ENCODE assay signal across 8 cellular contexts in genomic region chr20:653590-654426, GRCh38. TPM values are rescaled to one million over a fixed set of nuclear protein-coding genes. Genes with fewer than 3 reads are reported as not detected.
DNase-seq lines count a peak whose midpoint lies in the region; ATAC-seq, FAIRE-seq and TF ChIP-seq lines count a peak whose summit lies in the region.

No MANE protein-coding gene starts in this region.

- TF ChIP-seq RAD21 in K562 (CRISPR knock-in tag; conservative IDR thresholded peaks at IDR 0.05 in 1 of 2, IDR thresholded peaks at IDR 0.05 in 1 of 2), result no peak

- peaks cover 39 to 46% of the 10 kb centered on the region in 2 experiments for H3K4me1 ChIP-seq in K562 (replicated peaks in 1 of 2; ENCODE audit: control insufficient read depth in 2 of 2, insufficient read depth in 2 of 2, low read length in 2 of 2)
- H3K4me1 ChIP-seq in lower lobe of right lung, result peaks cover 37% of the 10 kb centered on the region
- peaks cover 16 to 38% (median 20%) of the 10 kb centered on the region in 4 donors for H3K4me1 ChIP-seq in upper lobe of left lung

- no peaks in the 10 kb centered on the region for H3K9me1 ChIP-seq in K562 (ENCODE audit: control insufficient read depth, insufficient read depth, low read length)

- peak overlapping the region; percentile 85 for H3K4me2 ChIP-seq in K562 (ENCODE audit: insufficient read depth, low read length)

- H3K36me3 ChIP-seq in K562 (ENCODE audit: control insufficient read depth, insufficient read depth, low read length), result peaks cover 22% of the 10 kb centered on the region
- H3K36me3 ChIP-seq in lower lobe of right lung, result peaks cover 13% of the 10 kb centered on the region
- peaks cover 0 to 19% (median 6%) of the 10 kb centered on the region in 4 donors for H3K36me3 ChIP-seq in upper lobe of left lung

- H3K27me3 Mint-ChIP-seq in activated naive CD4-positive, alpha-beta T cell treated with anti-CD3 and anti-CD28 coated beads, Interleukin-2, amount 10 ng/mL, durations not matched to agents 7 days and 5 days, result peaks cover 26% of the 10 kb centered on the region

- H3K9ac ChIP-seq in K562 (ENCODE audit: insufficient read depth in 1 of 2, low read depth in 2 of 2, low read length in 2 of 2), result peak overlapping the region; percentile 83 to 92

- H3K4me3 Mint-ChIP-seq in activated naive CD4-positive, alpha-beta T cell treated with anti-CD3 and anti-CD28 coated beads, Interleukin-2, amount 10 ng/mL, durations not matched to agents 7 days and 5 days, result peak overlapping the region; percentile 74

- intact Hi-C loops in K562 (cut with micrococcal nuclease), result loop anchor here (2.0 kb wide), 1 partner anchor 75 kb away; no protein-coding TSS in a partner anchor
- intact Hi-C loops in lower lobe of right lung (cut with DNase I), result no loop called here

- H3K9me3 ChIP-seq in K562 (replicated peaks; ENCODE audit: control insufficient read depth, insufficient read depth, low read depth, low read length) (no peaks in the 10 kb centered on the region), lower lobe of right lung (no peaks in the 10 kb centered on the region), upper lobe of left lung (no peaks in the 10 kb centered on the region)

- no peak for DNase-seq in activated naive CD4-positive, alpha-beta T cell treated with anti-CD3 and anti-CD28 coated beads, Interleukin-2, amount 10 ng/mL, durations not matched to agents 7 days and 5 days
- DNase-seq in activated naive CD4-positive, alpha-beta T cell (lab: John Stamatoyannopoulos, UW), result no peak
- DNase-seq in K562 (ENCODE audit: extremely low read depth in 1 of 4, low spot score in 3 of 4) (peak in 3 of 4 experiments; percentile 31 to 40 (median 33)), lower lobe of right lung (no peak), upper lobe of left lung (peak in 1 of 2 donors; percentile 26), NCI-H2227 treated with DMSO at 0.1 percent for 48 hours (lab: John Stamatoyannopoulos, UW) (no peak)

- H2AFZ ChIP-seq in K562 (ENCODE audit: low read depth, low read length), result peak overlapping the region; percentile 61

- TF ChIP-seq CTCF in K562 (IDR thresholded peaks at IDR 0.05 in 2 of 3, conservative IDR thresholded peaks at IDR 0.05 in 1 of 3; ENCODE audit: insufficient read depth in 2 of 3, low read depth in 1 of 3, low read length in 3 of 3) (no peak), lower lobe of right lung (IDR thresholded peaks at IDR 0.05) (no peak), upper lobe of left lung (IDR thresholded peaks at IDR 0.05) (no peak)

- H3K36me3 Mint-ChIP-seq in activated naive CD4-positive, alpha-beta T cell treated with anti-CD3 and anti-CD28 coated beads, Interleukin-2, amount 10 ng/mL, durations not matched to agents 7 days and 5 days, result peaks cover 4% of the 10 kb centered on the region

- H3K27me3 ChIP-seq in K562 (ENCODE audit: control insufficient read depth in 2 of 2, insufficient read depth in 2 of 2, low read length in 2 of 2) (no peaks in the 10 kb centered on the region), lower lobe of right lung (ENCODE audit: low read depth) (peaks cover 9% of the 10 kb centered on the region), upper lobe of left lung (no peaks in the 10 kb centered on the region)

- TF ChIP-seq POLR2A in K562 (conservative IDR thresholded peaks at IDR 0.05) (peak; percentile 78), upper lobe of left lung (IDR thresholded peaks at IDR 0.05) (no peak)

- no peaks in the 10 kb centered on the region for H3K9me3 Mint-ChIP-seq in activated naive CD4-positive, alpha-beta T cell treated with anti-CD3 and anti-CD28 coated beads, Interleukin-2, amount 10 ng/mL, durations not matched to agents 7 days and 5 days

- no peak; the same call in 1 of the 2 replicates for TF ChIP-seq EP300 in K562 (IDR thresholded peaks at IDR 0.05; ENCODE audit: low read length)
- TF ChIP-seq EP300 in upper lobe of left lung (IDR thresholded peaks at IDR 0.05), result no peak

- ATAC-seq in K562 (no peak; the same call in 2 of the 3 replicates), lower lobe of right lung (peak in 1 of 2 donors; percentile 2), upper lobe of left lung (ENCODE audit: low FRiP score in 2 of 2) (no peak), GM21619 (IDR thresholded peaks at IDR 0.05; ENCODE audit: unreplicated experiment) (no peak), HG03175 (IDR thresholded peaks at IDR 0.05; ENCODE audit: unreplicated experiment) (no peak)

- H3K79me2 ChIP-seq in K562 (ENCODE audit: control insufficient read depth, insufficient read depth, low read length), result peaks cover 40% of the 10 kb centered on the region

- H3K27ac ChIP-seq in K562 (ENCODE audit: extremely low read depth, low read depth, low read length) (peak overlapping the region; percentile 91), lower lobe of right lung (peak overlapping the region; percentile 91), upper lobe of left lung (peak overlapping the region; percentile 80 to 95 (median 86))

- H3K4me3 ChIP-seq in K562, result peak overlapping the region; percentile 70
- H3K4me3 ChIP-seq in lower lobe of right lung, result peak overlapping the region; percentile 90
- peak overlapping the region; percentile 30 to 87 (median 84) for H3K4me3 ChIP-seq in upper lobe of left lung

- peak overlapping the region; percentile 40 for H3K27ac Mint-ChIP-seq in activated naive CD4-positive, alpha-beta T cell treated with anti-CD3 and anti-CD28 coated beads, Interleukin-2, amount 10 ng/mL, durations not matched to agents 7 days and 5 days

- no peaks in the 10 kb centered on the region for H4K20me1 ChIP-seq in K562 (replicated peaks; ENCODE audit: control insufficient read depth, insufficient read depth, low read length)

- TSS peak; percentile 94 for BruUV-seq in K562 (replicated peaks; lab: Mats Ljungman, UMichigan)

- WGBS in K562 (ENCODE audit: insufficient coverage, low coverage, missing lambda C conversion rate), result 13% methylated on average over 9 of the region's 31 CpGs
- WGBS in upper lobe of left lung, 2 donors, result 21 to 27% methylated on average over 26 to 31 of the region's 31 CpGs

- POLR2A ChIA-PET in K562 (lab: Yijun Ruan, JAX), result interaction anchor here (1.0 to 2.3 kb wide), 2 partner anchors 11 to 14 kb away, joined by 3 to 8 read pairs; no protein-coding TSS in a partner anchor

- peak; percentile 19 for FAIRE-seq in K562 (lab: Jason Lieb, UNC)

- in situ Hi-C loops in K562 (cut with MboI), result loop anchor here (5.0 kb wide), 1 partner anchor 73 kb away; no protein-coding TSS in a partner anchor

- CTCF ChIA-PET in activated naive CD4-positive, alpha-beta T cell treated with anti-CD3 and anti-CD28 coated beads, Interleukin-2, amount 10 ng/mL, durations not matched to agents 7 days and 5 days (lab: Charles Lee), result interaction anchor here (1.2 kb wide), 1 partner anchor 12 kb away, joined by 3 read pairs; no protein-coding TSS in a partner anchor
- CTCF ChIA-PET in K562 (lab: Yijun Ruan, JAX; ENCODE audit: low intra/inter-chr PET ratio), result interaction anchor here (0.6 to 3.2 kb wide), 4 partner anchors 14 to 99 kb away, joined by 3 to 22 read pairs (median 3); no protein-coding TSS in a partner anchor

- H3K4me1 Mint-ChIP-seq in activated naive CD4-positive, alpha-beta T cell treated with anti-CD3 and anti-CD28 coated beads, Interleukin-2, amount 10 ng/mL, durations not matched to agents 7 days and 5 days, result peaks cover 23% of the 10 kb centered on the region

RNA-seq across cellular contexts. Expression of gene SRXN1, which starts 0.8 kb away (rescaled TPM):
- total RNA-seq in K562 (2011; cell fraction: chromatin; rRNA removed; ENCODE audit: low replicate concordance), result 10.6 and 14.9 TPM in 2 replicates
- total RNA-seq in K562 (2011; cell fraction: nucleolus; rRNA removed), result 10.3 TPM in 2 replicates
- total RNA-seq in K562 (2011; cell fraction: nucleoplasm; rRNA removed), result 13.3 and 13.4 TPM in 2 replicates
- 21.6 and 26.7 TPM in 2 replicates for total RNA-seq in K562 (2014; rRNA removed)
- 29.1 TPM in 2 replicates for total RNA-seq in K562 (2014; rRNA removed; fragmentation: Illumina TruSeq; extraction: Trizol)
- 20.2 and 20.6 TPM in 2 replicates for total RNA-seq in K562 (2015; rRNA removed; fragmentation: Illumina TruSeq; extraction: Trizol)
- 23.2 and 27.9 TPM in 2 replicates for total RNA-seq in K562 (2021)
- polyA plus RNA-seq in K562 (2011; rRNA removed), result 35.4 and 36.4 TPM in 2 replicates
- polyA plus RNA-seq in K562 (2011; cell fraction: cytosol; rRNA removed), result 23.6 and 26.3 TPM in 2 replicates
- 10.0 and 12.8 TPM in 2 replicates for polyA plus RNA-seq in K562 (2011; cell fraction: nucleus; rRNA removed)
- 17.8 and 21.0 TPM in 2 replicates for polyA plus RNA-seq in K562 (2012)
- polyA plus RNA-seq in K562 (2014; fragmentation: Illumina TruSeq; extraction: Trizol), result 33.9 and 34.1 TPM in 2 replicates
- polyA plus RNA-seq in K562 (2014; fragmentation: Nextera tagmentation; extraction: Ambion mirVana), result 1 to 10 TPM; 6.8 to 8.4 TPM
- polyA plus RNA-seq in K562 (2014; rRNA removed), result 19.4 and 24.4 TPM in 2 replicates
- polyA minus RNA-seq in K562 (2011; rRNA and poly(A)+ RNA removed), result 29.0 and 30.3 TPM in 2 replicates
- polyA minus RNA-seq in K562 (2011; cell fraction: cytosol; rRNA and poly(A)+ RNA removed), result 17.8 and 18.5 TPM in 2 replicates
- 4.0 and 6.7 TPM in 2 replicates for polyA minus RNA-seq in K562 (2011; cell fraction: nucleus; rRNA and poly(A)+ RNA removed)
- total RNA-seq in lower lobe of right lung, result 32.0 TPM
- total RNA-seq in upper lobe of left lung, result 10 to 100 TPM; 10.5 to 58.2 (median 32.7) TPM

RNA-seq across cellular contexts. Expression of gene SCRT2, which starts 21.8 kb away (rescaled TPM):
- 0.18 and 0.37 TPM in 2 replicates for total RNA-seq in K562 (2011; cell fraction: chromatin; rRNA removed; ENCODE audit: low replicate concordance)
- total RNA-seq in K562 (2011; cell fraction: nucleolus; rRNA removed), result 0.26 and 0.50 TPM in 2 replicates
- 0.29 and 0.99 TPM in 2 replicates for total RNA-seq in K562 (2011; cell fraction: nucleoplasm; rRNA removed)
- total RNA-seq in K562 (2014; rRNA removed) (0.04 and 0.05 TPM in 2 replicates), K562 (2014; rRNA removed; fragmentation: Illumina TruSeq; extraction: Trizol) (0.04 TPM in 1 of 2 replicates, not detected in the other), K562 (2015; rRNA removed; fragmentation: Illumina TruSeq; extraction: Trizol) (0.07 and 0.19 TPM in 2 replicates), K562 (2021) (0.47 and 0.75 TPM in 2 replicates), lower lobe of right lung (not detected), upper lobe of left lung (not detected)
- polyA plus RNA-seq in K562 (2011; rRNA removed) (0.12 and 0.13 TPM in 2 replicates), K562 (2014; fragmentation: Illumina TruSeq; extraction: Trizol) (0.30 and 0.36 TPM in 2 replicates), K562 (2014; fragmentation: Nextera tagmentation; extraction: Ambion mirVana) (not detected), K562 (2014; rRNA removed) (0.19 and 0.34 TPM in 2 replicates)
- polyA plus RNA-seq in K562 (2011; cell fraction: cytosol; rRNA removed), result 0.10 and 0.63 TPM in 2 replicates
- polyA plus RNA-seq in K562 (2011; cell fraction: nucleus; rRNA removed), result 0.91 and 4.1 TPM in 2 replicates
- 0.19 and 0.48 TPM in 2 replicates for polyA plus RNA-seq in K562 (2012)
- polyA minus RNA-seq in K562 (2011; rRNA and poly(A)+ RNA removed), result 0.12 and 0.25 TPM in 2 replicates
- polyA minus RNA-seq in K562 (2011; cell fraction: cytosol; rRNA and poly(A)+ RNA removed), result 0.64 and 1.2 TPM in 2 replicates
- 0.44 and 2.2 TPM in 2 replicates for polyA minus RNA-seq in K562 (2011; cell fraction: nucleus; rRNA and poly(A)+ RNA removed)

RNA-seq across cellular contexts. Expression of gene TCF15, which starts 43.7 kb away (rescaled TPM):
- total RNA-seq in K562 (2011; cell fraction: chromatin; rRNA removed; ENCODE audit: low replicate concordance), result 0.79 and 1.6 TPM in 2 replicates
- total RNA-seq in K562 (2011; cell fraction: nucleolus; rRNA removed), result 1.6 and 2.0 TPM in 2 replicates
- 1.6 and 1.8 TPM in 2 replicates for total RNA-seq in K562 (2011; cell fraction: nucleoplasm; rRNA removed)
- 2.3 and 4.4 TPM in 2 replicates for total RNA-seq in K562 (2014; rRNA removed)
- 0.96 and 1.2 TPM in 2 replicates for total RNA-seq in K562 (2014; rRNA removed; fragmentation: Illumina TruSeq; extraction: Trizol)
- total RNA-seq in K562 (2015; rRNA removed; fragmentation: Illumina TruSeq; extraction: Trizol), result 1.2 and 2.0 TPM in 2 replicates
- 3.8 and 5.0 TPM in 2 replicates for total RNA-seq in K562 (2021)
- 0.93 and 1.7 TPM in 2 replicates for polyA plus RNA-seq in K562 (2011; rRNA removed)
- polyA plus RNA-seq in K562 (2011; cell fraction: cytosol; rRNA removed), result 1.8 and 4.0 TPM in 2 replicates
- polyA plus RNA-seq in K562 (2011; cell fraction: nucleus; rRNA removed), result 2.4 and 2.7 TPM in 2 replicates
- polyA plus RNA-seq in K562 (2012), result 2.4 and 2.8 TPM in 2 replicates
- 0.62 and 0.98 TPM in 2 replicates for polyA plus RNA-seq in K562 (2014; fragmentation: Illumina TruSeq; extraction: Trizol)
- under 1 TPM; 0.04 to 0.13 TPM for polyA plus RNA-seq in K562 (2014; fragmentation: Nextera tagmentation; extraction: Ambion mirVana)
- 4.2 and 4.5 TPM in 2 replicates for polyA plus RNA-seq in K562 (2014; rRNA removed)
- polyA minus RNA-seq in K562 (2011; rRNA and poly(A)+ RNA removed), result 0.28 and 0.33 TPM in 2 replicates
- polyA minus RNA-seq in K562 (2011; cell fraction: cytosol; rRNA and poly(A)+ RNA removed), result 0.57 and 2.8 TPM in 2 replicates
- polyA minus RNA-seq in K562 (2011; cell fraction: nucleus; rRNA and poly(A)+ RNA removed), result 1.1 and 1.2 TPM in 2 replicates
- 0.65 TPM for total RNA-seq in lower lobe of right lung
- total RNA-seq in upper lobe of left lung, result 1 to 10 TPM in 2 of 6 donors, under 1 TPM in 3, not detected in 1; 0.14 to 1.4 (median 0.39) TPM

Comparison
In these comparisons a context has a peak if more than half of its experiments do, and no peak if none do; other contexts are left out.
1. DNase-seq: peak in K562 (3 of 4); none in activated naive CD4-positive, alpha-beta T cell treated with anti-CD3 and anti-CD28 coated beads, Interleukin-2, amount 10 ng/mL, durations not matched to agents 7 days and 5 days (single experiment), activated naive CD4-positive, alpha-beta T cell (0 of 4), lower lobe of right lung (single experiment) and NCI-H2227 treated with DMSO at 0.1 percent for 48 hours (single experiment).
2. Peak in every context shown above with its lines, with median percentiles within 50 percentile points of each other: H3K27ac ChIP-seq and H3K4me3 ChIP-seq.